Comparison of ENCODE assay signal across 2 cellular contexts in genomic region chr15:66655511-66655910, GRCh38.
A peak's percentile ranks its signal among the peaks of the same experiment; 100 is the strongest.
TF ChIP-seq lines count a peak whose summit lies in the region.

No MANE protein-coding gene starts in this region.

TF ChIP-seq in IMR-90, 13 proteins besides CTCF, POLR2A, EP300 and RAD21:
- TF ChIP-seq CEBPB (IDR thresholded peaks at IDR 0.05; ENCODE audit: low read depth, low read length): no peak
- TF ChIP-seq RFX5 (IDR thresholded peaks at IDR 0.05; ENCODE audit: low read depth, low read length): no peak

TF ChIP-seq in H1, 55 proteins besides CTCF, POLR2A, EP300 and RAD21:
- TF ChIP-seq USF2 (IDR thresholded peaks at IDR 0.05; ENCODE audit: low read length) (no peak), ATF3 (IDR thresholded peaks at IDR 0.05; ENCODE audit: insufficient read depth, low read depth, low read length) (no peak), CHD1 (IDR thresholded peaks at IDR 0.05; ENCODE audit: low read depth, low read length) (no peak), ASH2L (IDR thresholded peaks at IDR 0.05; ENCODE audit: low read length) (no peak), KDM5A (IDR thresholded peaks at IDR 0.05; ENCODE audit: low read length) (no peak), EZH2 (IDR thresholded peaks at IDR 0.05; ENCODE audit: low read depth, low read length, severe bottlenecking) (peak; percentile 14), TBP (IDR thresholded peaks at IDR 0.05; ENCODE audit: low read depth, low read length) (no peak), SRF (IDR thresholded peaks at IDR 0.05; ENCODE audit: low read depth, low read length) (no peak)
TF ChIP-seq in H1: peak in this region for 1.
